In the genomic region with DNA sequence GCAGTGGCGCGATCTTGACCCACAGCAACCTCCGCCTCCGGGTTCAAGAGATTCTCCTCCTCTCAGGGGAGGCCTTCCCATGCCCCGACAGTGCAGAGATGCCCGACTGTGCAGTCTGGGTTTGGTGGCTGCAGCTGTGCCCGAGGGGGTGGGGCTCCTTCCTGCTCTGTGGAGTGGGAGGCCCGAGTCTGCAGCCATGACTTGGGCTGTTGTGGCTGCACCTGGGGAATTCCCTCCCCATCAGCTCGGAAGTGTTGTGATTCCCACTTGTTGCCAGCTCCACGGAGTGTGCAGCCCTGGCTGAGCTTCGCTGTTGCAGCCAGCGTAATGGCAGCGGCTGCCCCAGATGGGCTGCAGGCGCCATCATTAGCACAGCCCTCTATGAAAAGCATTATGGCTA, we compare ENCODE assay signal across 8 cellular contexts.
A peak's percentile ranks its signal among the peaks of the same experiment; 100 is the strongest.
DNase-seq lines count a peak whose midpoint lies in the region; ATAC-seq and TF ChIP-seq lines count a peak whose summit lies in the region.

No MANE protein-coding gene starts in this region.

- no peaks in the 10 kb centered on the region for H3K36me3 ChIP-seq in vagina

- intact Hi-C loops in vagina (cut with DNase I) = no loop called here

- CTCF ChIA-PET in activated CD4-positive, alpha-beta memory T cell treated with anti-CD3 and anti-CD28 coated beads, Interleukin-2, amount 10 ng/mL, durations not matched to agents 7 days and 5 days (lab: Charles Lee) = interaction anchor here (1.0 to 1.2 kb wide), 2 partner anchors 54 to 157 kb away, joined by 3 read pairs; no protein-coding TSS in a partner anchor

- no peaks in the 10 kb centered on the region for H3K36me3 Mint-ChIP-seq in activated CD4-positive, alpha-beta memory T cell treated with anti-CD3 and anti-CD28 coated beads, Interleukin-2, amount 10 ng/mL, durations not matched to agents 7 days and 5 days (ENCODE audit: low read depth)

- H3K27ac Mint-ChIP-seq in activated CD4-positive, alpha-beta memory T cell treated with anti-CD3 and anti-CD28 coated beads, Interleukin-2, amount 10 ng/mL, durations not matched to agents 7 days and 5 days = no peak overlapping the region

- H3K27me3 Mint-ChIP-seq in activated CD4-positive, alpha-beta memory T cell treated with anti-CD3 and anti-CD28 coated beads, Interleukin-2, amount 10 ng/mL, durations not matched to agents 7 days and 5 days = peaks cover 16% of the 10 kb centered on the region

- H3K4me1 Mint-ChIP-seq in activated CD4-positive, alpha-beta memory T cell treated with anti-CD3 and anti-CD28 coated beads, Interleukin-2, amount 10 ng/mL, durations not matched to agents 7 days and 5 days = peaks cover 10% of the 10 kb centered on the region

- no peak for TF ChIP-seq CTCF in vagina (IDR thresholded peaks at IDR 0.05)

- POLR2A ChIA-PET in activated CD4-positive, alpha-beta memory T cell treated with anti-CD3 and anti-CD28 coated beads, Interleukin-2, amount 10 ng/mL, durations not matched to agents 7 days and 5 days (lab: Charles Lee) = interaction anchor here (0.5 to 1.2 kb wide), 2 partner anchors 23 to 33 kb away, joined by 3 to 6 read pairs; no protein-coding TSS in a partner anchor

- peak; percentile 8 for DNase-seq in activated T-cell treated with anti-CD3 and anti-CD28 coated beads for 1 hour (ENCODE audit: low read depth)
- DNase-seq in activated T-cell treated with anti-CD3 and anti-CD28 coated beads for 4 hours = no peak
- peak; percentile 22 for DNase-seq in activated CD4-positive, alpha-beta memory T cell treated with anti-CD3 and anti-CD28 coated beads, Interleukin-2, amount 10 ng/mL, durations not matched to agents 7 days and 5 days
- DNase-seq in left kidney (ENCODE audit: low read depth, low spot score) = peak; percentile 17
- DNase-seq in vagina (ENCODE audit: extremely low spot score in 2 of 2) = no peak
- no peak for DNase-seq in COLO829 (ENCODE audit: low spot score)

- H3K4me3 ChIP-seq in vagina = peak overlapping the region; percentile 28 to 40

- no peaks in the 10 kb centered on the region for H3K9me3 Mint-ChIP-seq in activated CD4-positive, alpha-beta memory T cell treated with anti-CD3 and anti-CD28 coated beads, Interleukin-2, amount 10 ng/mL, durations not matched to agents 7 days and 5 days

- H3K27me3 ChIP-seq in vagina = no peaks in the 10 kb centered on the region

- peak overlapping the region; percentile 85 for H3K27ac ChIP-seq in vagina

- no peak for ATAC-seq in HG02870 (IDR thresholded peaks at IDR 0.05; ENCODE audit: unreplicated experiment)
- ATAC-seq in GM18519 (IDR thresholded peaks at IDR 0.05; ENCODE audit: low FRiP score, unreplicated experiment) = no peak

- H3K9me3 ChIP-seq in vagina = no peaks in the 10 kb centered on the region

- no peak overlapping the region for H3K4me3 Mint-ChIP-seq in activated CD4-positive, alpha-beta memory T cell treated with anti-CD3 and anti-CD28 coated beads, Interleukin-2, amount 10 ng/mL, durations not matched to agents 7 days and 5 days

- H3K4me1 ChIP-seq in vagina = peaks cover 12% of the 10 kb centered on the region

- TF ChIP-seq POLR2A in vagina (IDR thresholded peaks at IDR 0.05) = no peak

Comparison
In these comparisons a context has a peak if more than half of its experiments do, and no peak if none do; other contexts are left out.
1. DNase-seq: peak in activated T-cell treated with anti-CD3 and anti-CD28 coated beads for 1 hour (single experiment), activated CD4-positive, alpha-beta memory T cell treated with anti-CD3 and anti-CD28 coated beads, Interleukin-2, amount 10 ng/mL, durations not matched to agents 7 days and 5 days (single experiment) and left kidney (single experiment); none in activated T-cell treated with anti-CD3 and anti-CD28 coated beads for 4 hours (single experiment), vagina (0 of 2) and COLO829 (single experiment).